In genomic region chr5:181163487-181164075, GRCh38 we compare ENCODE assay signal across 11 cellular contexts. TPM values are rescaled to one million over a fixed set of nuclear protein-coding genes. Genes with fewer than 3 reads are reported as not detected.
DNase-seq lines count a peak whose midpoint lies in the region; FAIRE-seq and TF ChIP-seq lines count a peak whose summit lies in the region.
"Had no signal": no experiment of that assay in that cellular context is flagged by ENCODE, and none has a peak within 500 bp of the region (broad histone marks: within the 10 kb centered on the region; RNA-seq: fewer than 3 reads in every experiment).

No MANE protein-coding gene starts in this region.

- no peak for FAIRE-seq in D721Med (lab: Jason Lieb, UNC)

- H3K4me3 Mint-ChIP-seq in type B pancreatic cell: peak overlapping the region; percentile 90

- peaks cover 73% of the 10 kb centered on the region for H3K27me3 Mint-ChIP-seq in type B pancreatic cell

- peaks cover 3% of the 10 kb centered on the region for H3K36me3 Mint-ChIP-seq in type B pancreatic cell

- TF ChIP-seq CTCF in type B pancreatic cell (conservative IDR thresholded peaks at IDR 0.05): no peak
- TF ChIP-seq CTCF in D721Med (IDR thresholded peaks at IDR 0.05; ENCODE audit: insufficient read depth, missing control alignments): no peak

- H3K27ac Mint-ChIP-seq in type B pancreatic cell: peak overlapping the region; percentile 70

- H3K4me1 Mint-ChIP-seq in type B pancreatic cell (ENCODE audit: unreplicated experiment): peaks cover 12% of the 10 kb centered on the region

- no peaks in the 10 kb centered on the region for H3K9me3 Mint-ChIP-seq in type B pancreatic cell

- DNase-seq in stimulated activated CD4-positive, alpha-beta T cell treated with anti-CD3 and anti-CD28 coated beads, Interleukin-15, amount 100 ng/mL, for 24 hours: peak; percentile 33
- DNase-seq in stimulated activated CD4-positive, alpha-beta T cell treated with anti-CD3 and anti-CD28 coated beads, Interleukin-4, amount 100 ng/mL, for 4 hours: no peak
- peak; percentile 37 for DNase-seq in SIG-M5 (lab: John Stamatoyannopoulos, UW)
- DNase-seq in fibroblast of gingiva (ENCODE audit: low read depth): peak; percentile 26
- no peak for DNase-seq in type B pancreatic cell (ENCODE audit: extremely low spot score, unreplicated experiment)
- no peak for DNase-seq in hypothalamus (lab: John Stamatoyannopoulos, UW)
- no peak for DNase-seq in NCI-H748 (lab: John Stamatoyannopoulos, UW; ENCODE audit: unreplicated experiment)
- no peak for DNase-seq in D721Med (ENCODE audit: insufficient read length, low spot score)
- DNase-seq: COR-L47, NCI-H1105, SK-N-SH had no signal

RNA-seq across cellular contexts. Expression of gene OR2V2, which starts 16.2 kb away (rescaled TPM):
- total RNA-seq in type B pancreatic cell (ENCODE audit: low replicate concordance): not detected in 2 replicates

RNA-seq across cellular contexts. Expression of gene OR2V1, which starts 32.6 kb away (rescaled TPM):
- not detected in 2 replicates for total RNA-seq in type B pancreatic cell (ENCODE audit: low replicate concordance)

RNA-seq across cellular contexts. Expression of gene TRIM7, which starts 41.4 kb away (rescaled TPM):
- 0.58 and 0.76 TPM in 2 replicates for total RNA-seq in type B pancreatic cell (ENCODE audit: low replicate concordance)

RNA-seq across cellular contexts. Expression of gene TRIM41, which starts 59.5 kb away (rescaled TPM):
- total RNA-seq in type B pancreatic cell (ENCODE audit: low replicate concordance): 22.1 and 31.2 TPM in 2 replicates

Comparison
In these comparisons a context has a peak if more than half of its experiments do, and no peak if none do; other contexts are left out.
1. DNase-seq: peak in stimulated activated CD4-positive, alpha-beta T cell treated with anti-CD3 and anti-CD28 coated beads, Interleukin-15, amount 100 ng/mL, for 24 hours (single experiment), SIG-M5 (single experiment) and fibroblast of gingiva (single experiment); none in stimulated activated CD4-positive, alpha-beta T cell treated with anti-CD3 and anti-CD28 coated beads, Interleukin-4, amount 100 ng/mL, for 4 hours (0 of 2), type B pancreatic cell (single experiment), hypothalamus (0 of 51), NCI-H748 (single experiment) and D721Med (single experiment).